In the genomic region with DNA sequence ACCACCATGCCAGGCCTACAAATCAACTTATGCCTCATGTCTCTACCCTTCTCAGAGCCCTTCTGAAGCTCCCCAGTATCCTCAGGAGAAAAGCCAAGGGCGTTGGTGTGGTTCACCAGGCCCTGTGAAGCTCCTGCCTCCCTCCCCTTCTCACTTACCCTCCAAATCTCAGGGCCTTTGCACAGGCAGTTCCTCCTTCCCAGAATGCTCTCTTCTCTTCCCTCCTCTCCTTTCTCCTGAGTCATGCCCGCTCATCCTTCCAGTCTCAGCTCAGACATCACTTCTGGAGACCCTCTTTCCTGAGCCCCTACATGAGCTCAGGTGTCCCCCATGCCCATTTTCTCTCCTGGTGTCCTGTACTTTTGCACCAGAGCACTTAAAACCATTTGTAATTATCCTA, we compare ENCODE assay signal across 1 cellular context.
TF ChIP-seq lines count a peak whose summit lies in the region.

No MANE protein-coding gene starts in this region.

TF ChIP-seq in K562, 482 proteins besides CTCF, POLR2A, EP300 and RAD21:
- TF ChIP-seq BCOR (IDR thresholded peaks at IDR 0.05) (peak; percentile 52; the same call in 1 of the 2 replicates), ZNF408 (CRISPR knock-in tag; IDR thresholded peaks at IDR 0.05; ENCODE audit: low read depth) (no peak), NFE2 (IDR thresholded peaks at IDR 0.05; ENCODE audit: low read depth) (peak; percentile 77), ZNF143 (CRISPR knock-in tag; IDR thresholded peaks at IDR 0.05) (peak; percentile 36; the same call in 1 of the 2 replicates), C11orf30 (IDR thresholded peaks at IDR 0.05; ENCODE audit: low read depth) (peak; percentile 75), ZNF174 (CRISPR knock-in tag; IDR thresholded peaks at IDR 0.05) (no peak), ZNF316 (IDR thresholded peaks at IDR 0.05) (peak; percentile 72), HIVEP1 (CRISPR knock-in tag; IDR thresholded peaks at IDR 0.05) (no peak), HDAC2 (IDR thresholded peaks at IDR 0.05) (0 out of 2 replicates have a peak, but pooled peaks have one; percentile 42), ZC3H8 (IDR thresholded peaks at IDR 0.05) (no peak), TFAM (CRISPR knock-in tag; conservative IDR thresholded peaks at IDR 0.05) (no peak), WHSC1 (IDR thresholded peaks at IDR 0.05; ENCODE audit: low read length) (no peak), NR2F6 (CRISPR knock-in tag; IDR thresholded peaks at IDR 0.05) (no peak), CBFB (CRISPR knock-in tag; IDR thresholded peaks at IDR 0.05) (no peak), SMARCA5 (IDR thresholded peaks at IDR 0.05) (0 out of 2 replicates have a peak, but pooled peaks have one; percentile 38), RBM25 (IDR thresholded peaks at IDR 0.05; ENCODE audit: low read depth, low read length, severe bottlenecking) (peak; percentile 56), SPI1 (IDR thresholded peaks at IDR 0.05; ENCODE audit: borderline replicate concordance, low read depth, low read length) (peak; percentile 42; the same call in 1 of the 2 replicates), MAFF (IDR thresholded peaks at IDR 0.05; ENCODE audit: low read length) (peak; percentile 1; the same call in 1 of the 2 replicates), MAFG (tag; conservative IDR thresholded peaks at IDR 0.05) (peak; percentile 34), SUPT5H (IDR thresholded peaks at IDR 0.05) (no peak), RBM14 (IDR thresholded peaks at IDR 0.05; ENCODE audit: borderline replicate concordance, insufficient read depth, low read depth, low read length) (no peak)
- TF ChIP-seq, protein P1, sequence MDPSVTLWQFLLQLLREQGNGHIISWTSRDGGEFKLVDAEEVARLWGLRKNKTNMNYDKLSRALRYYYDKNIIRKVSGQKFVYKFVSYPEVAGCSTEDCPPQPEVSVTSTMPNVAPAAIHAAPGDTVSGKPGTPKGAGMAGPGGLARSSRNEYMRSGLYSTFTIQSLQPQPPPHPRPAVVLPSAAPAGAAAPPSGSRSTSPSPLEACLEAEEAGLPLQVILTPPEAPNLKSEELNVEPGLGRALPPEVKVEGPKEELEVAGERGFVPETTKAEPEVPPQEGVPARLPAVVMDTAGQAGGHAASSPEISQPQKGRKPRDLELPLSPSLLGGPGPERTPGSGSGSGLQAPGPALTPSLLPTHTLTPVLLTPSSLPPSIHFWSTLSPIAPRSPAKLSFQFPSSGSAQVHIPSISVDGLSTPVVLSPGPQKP (CRISPR knock-in tag; IDR thresholded peaks at IDR 0.05): no peak
- TF ChIP-seq, protein P2, sequence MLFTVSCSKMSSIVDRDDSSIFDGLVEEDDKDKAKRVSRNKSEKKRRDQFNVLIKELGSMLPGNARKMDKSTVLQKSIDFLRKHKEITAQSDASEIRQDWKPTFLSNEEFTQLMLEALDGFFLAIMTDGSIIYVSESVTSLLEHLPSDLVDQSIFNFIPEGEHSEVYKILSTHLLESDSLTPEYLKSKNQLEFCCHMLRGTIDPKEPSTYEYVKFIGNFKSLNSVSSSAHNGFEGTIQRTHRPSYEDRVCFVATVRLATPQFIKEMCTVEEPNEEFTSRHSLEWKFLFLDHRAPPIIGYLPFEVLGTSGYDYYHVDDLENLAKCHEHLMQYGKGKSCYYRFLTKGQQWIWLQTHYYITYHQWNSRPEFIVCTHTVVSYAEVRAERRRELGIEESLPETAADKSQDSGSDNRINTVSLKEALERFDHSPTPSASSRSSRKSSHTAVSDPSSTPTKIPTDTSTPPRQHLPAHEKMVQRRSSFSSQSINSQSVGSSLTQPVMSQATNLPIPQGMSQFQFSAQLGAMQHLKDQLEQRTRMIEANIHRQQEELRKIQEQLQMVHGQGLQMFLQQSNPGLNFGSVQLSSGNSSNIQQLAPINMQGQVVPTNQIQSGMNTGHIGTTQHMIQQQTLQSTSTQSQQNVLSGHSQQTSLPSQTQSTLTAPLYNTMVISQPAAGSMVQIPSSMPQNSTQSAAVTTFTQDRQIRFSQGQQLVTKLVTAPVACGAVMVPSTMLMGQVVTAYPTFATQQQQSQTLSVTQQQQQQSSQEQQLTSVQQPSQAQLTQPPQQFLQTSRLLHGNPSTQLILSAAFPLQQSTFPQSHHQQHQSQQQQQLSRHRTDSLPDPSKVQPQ (CRISPR knock-in tag; IDR thresholded peaks at IDR 0.05; ENCODE audit: borderline replicate concordance): no peak
